23 cellular contexts compared by ENCODE assay signal in the genomic region with DNA sequence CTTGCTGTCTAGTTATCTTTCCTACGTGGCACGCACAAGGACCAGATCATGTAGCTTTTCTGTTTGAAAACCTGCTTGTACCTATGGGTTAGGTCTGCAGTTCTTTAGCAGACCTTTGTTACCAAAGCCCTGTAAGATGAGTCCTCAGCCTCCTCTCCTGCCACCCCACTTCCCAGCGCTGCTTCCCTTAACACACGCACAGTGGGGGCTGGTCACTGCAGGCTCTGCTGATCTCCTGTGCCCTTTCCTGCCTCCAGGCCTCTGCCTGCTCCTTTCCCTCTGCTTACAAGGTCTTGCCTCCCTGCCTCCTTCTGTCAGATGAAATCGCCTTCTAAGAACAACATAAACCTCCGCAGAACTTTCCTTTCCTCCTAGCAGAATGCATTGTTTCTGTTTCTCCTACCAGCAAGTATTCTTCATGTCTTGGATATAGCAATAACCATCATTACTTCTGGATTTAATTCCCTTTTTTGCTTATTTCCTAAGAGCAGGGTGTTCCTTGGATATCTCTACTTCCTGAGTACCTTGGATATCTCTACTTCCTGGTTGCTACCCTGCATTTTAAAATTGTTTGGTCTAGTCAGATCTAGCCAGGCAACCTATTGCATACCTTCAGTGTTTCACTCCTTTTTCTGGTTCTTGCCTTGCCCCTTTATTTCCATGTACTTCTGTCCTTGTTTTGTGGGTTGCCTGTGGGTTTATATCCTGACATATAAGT.
DNase-seq lines count a peak whose midpoint lies in the region; ATAC-seq, FAIRE-seq and TF ChIP-seq lines count a peak whose summit lies in the region.
"Had no signal": no experiment of that assay in that cellular context is flagged by ENCODE, and none has a peak within 500 bp of the region (broad histone marks: within the 10 kb centered on the region; RNA-seq: fewer than 3 reads in every experiment).

No MANE protein-coding gene starts in this region.

- H3K9me1 ChIP-seq in endothelial cell of umbilical vein (replicated peaks; ENCODE audit: control insufficient read depth, extremely low read depth, insufficient read depth, low read length), result no peaks in the 10 kb centered on the region

- H3K4me1 Mint-ChIP-seq in osteocyte (ENCODE audit: unreplicated experiment), result no peaks in the 10 kb centered on the region

- H3K4me1 ChIP-seq in DND-41 (ENCODE audit: insufficient read depth, low read length), result peaks cover 21% of the 10 kb centered on the region
- peaks cover 16% of the 10 kb centered on the region for H3K4me1 ChIP-seq in OCI-LY3 (ENCODE audit: low read length)
- H3K4me1 ChIP-seq in endothelial cell of umbilical vein (ENCODE audit: control insufficient read depth, extremely low read depth, insufficient read depth, low read length), result peaks cover 8% of the 10 kb centered on the region
- H3K4me1 ChIP-seq: breast epithelium, suprapubic skin, uterus had no signal

- H2AFZ ChIP-seq in DND-41 (ENCODE audit: low read depth, low read length) (no peak overlapping the region), OCI-LY3 (ENCODE audit: low read depth, low read length) (no peak overlapping the region), endothelial cell of umbilical vein (ENCODE audit: low read depth, low read length) (no peak overlapping the region)

- dilution Hi-C loops in endothelial cell of umbilical vein (cut with MboI; ENCODE audit: extremely low pct_ligation_motif_present, low sequenced_read_pairs), result no loop called here

- POLR2A ChIA-PET in endothelial cell of umbilical vein (lab: Charles Lee), result no interaction called here

- no TSS peak for BruUV-seq in endothelial cell of umbilical vein (replicated peaks; lab: Mats Ljungman, UMichigan)

- H3K27ac Mint-ChIP-seq in osteocyte (ENCODE audit: unreplicated experiment), result no peak overlapping the region

- H3K4me2 ChIP-seq in DND-41 (ENCODE audit: insufficient read depth, low read length), result peak overlapping the region; percentile 18; the same call in 1 of the 2 replicates
- 0 out of 2 replicates have a peak overlapping the region, but pooled peaks have one; percentile 20 for H3K4me2 ChIP-seq in OCI-LY3 (ENCODE audit: low read length)
- H3K4me2 ChIP-seq in endothelial cell of umbilical vein (ENCODE audit: insufficient read depth, low read length), result no peak overlapping the region
- H3K4me2 ChIP-seq: KMS-11 had no signal

- H4K20me1 ChIP-seq in DND-41 (ENCODE audit: insufficient read depth, low read length) (no peaks in the 10 kb centered on the region), OCI-LY3 (ENCODE audit: insufficient read depth, low read length) (no peaks in the 10 kb centered on the region), endothelial cell of umbilical vein (replicated peaks; ENCODE audit: control insufficient read depth, extremely low read depth, insufficient read depth, low read length) (no peaks in the 10 kb centered on the region)

- TF ChIP-seq CTCF in DND-41 (IDR thresholded peaks at IDR 0.05; ENCODE audit: borderline replicate concordance, extremely low read depth, low read length, poor library complexity, severe bottlenecking), result no peak
- TF ChIP-seq CTCF in OCI-LY3 (IDR thresholded peaks at IDR 0.05; ENCODE audit: low read depth, low read length), result no peak
- TF ChIP-seq CTCF in endothelial cell of umbilical vein (IDR thresholded peaks at IDR 0.05; ENCODE audit: extremely low read depth in 1 of 2, insufficient read depth in 1 of 2, low read depth in 1 of 2, low read length in 2 of 2), result no peak
- no peak for TF ChIP-seq CTCF in osteocyte (IDR thresholded peaks at IDR 0.05)

- no peaks in the 10 kb centered on the region for H3K27me3 Mint-ChIP-seq in osteocyte (ENCODE audit: unreplicated experiment)

- DNase-seq in DND-41 (no peak), endothelial cell of umbilical vein (ENCODE audit: low read depth, low spot score) (no peak), osteocyte (ENCODE audit: extremely low spot score, unreplicated experiment) (peak; percentile 56)
- DNase-seq: activated CD4-positive, alpha-beta T cell treated with anti-CD3 and anti-CD28 coated beads for 48 hours; activated CD8-positive, alpha-beta memory T cell treated with anti-CD3 and anti-CD28 coated beads, Interleukin-2, amount 50 U/mL, for 4 hours; activated effector memory CD4-positive, alpha-beta T cell treated with anti-CD3 and anti-CD28 coated beads, Interleukin-2, amount 50 U/mL, for 16 hours; glutamatergic neuron; kidney glomerular epithelial cell; natural killer cell; NCI-H187 treated with DMSO at 0.1 percent for 48 hours; NCI-H69; PC-3; SHP77; uterus had no signal

- H3K27ac ChIP-seq in DND-41 (ENCODE audit: low read length) (peak overlapping the region; percentile 74), OCI-LY3 (ENCODE audit: low read length) (no peak overlapping the region), endothelial cell of umbilical vein (ENCODE audit: insufficient read depth, low read depth, low read length) (no peak overlapping the region)
- H3K27ac ChIP-seq: breast epithelium, coronary artery, KMS-11, suprapubic skin, uterus had no signal

- H3K36me3 Mint-ChIP-seq in osteocyte (ENCODE audit: unreplicated experiment), result peaks cover 11% of the 10 kb centered on the region
- H3K36me3 Mint-ChIP-seq: natural killer cell had no signal

- CTCF ChIA-PET in endothelial cell of umbilical vein (lab: Charles Lee), result no interaction called here

- H3K36me3 ChIP-seq in DND-41 (ENCODE audit: insufficient read depth, low read length), result peaks cover 7% of the 10 kb centered on the region; the same call in 1 of the 2 replicates
- no peaks in the 10 kb centered on the region for H3K36me3 ChIP-seq in OCI-LY3 (replicated peaks; ENCODE audit: low read depth, low read length)
- no peaks in the 10 kb centered on the region for H3K36me3 ChIP-seq in endothelial cell of umbilical vein (ENCODE audit: control insufficient read depth in 2 of 2, extremely low read depth in 1 of 2, insufficient read depth in 2 of 2, low read length in 2 of 2)
- H3K36me3 ChIP-seq: breast epithelium, uterus had no signal

- TF ChIP-seq POLR2A in endothelial cell of umbilical vein (IDR thresholded peaks at IDR 0.05; ENCODE audit: low read depth, low read length), result no peak

- intact Hi-C loops in endothelial cell of umbilical vein (cut with micrococcal nuclease), result no loop called here

- ATAC-seq in DND-41 (ENCODE audit: insufficient read depth, low read depth) (peak; percentile 38; the same call in 2 of the 3 replicates), GM19351 (IDR thresholded peaks at IDR 0.05; ENCODE audit: unreplicated experiment) (no peak), GM18909 (IDR thresholded peaks at IDR 0.05; ENCODE audit: poor library complexity, unreplicated experiment) (no peak), HG02642 (IDR thresholded peaks at IDR 0.05; ENCODE audit: poor library complexity, unreplicated experiment) (no peak)
- ATAC-seq: natural killer cell, PC-3 had no signal

- H3K79me2 ChIP-seq in DND-41 (ENCODE audit: insufficient read depth, low read length) (no peaks in the 10 kb centered on the region), OCI-LY3 (ENCODE audit: low read length) (no peaks in the 10 kb centered on the region), endothelial cell of umbilical vein (ENCODE audit: control insufficient read depth, insufficient read depth, low read length) (no peaks in the 10 kb centered on the region)

- H3K9ac ChIP-seq in DND-41 (ENCODE audit: low read depth, low read length) (no peak overlapping the region), OCI-LY3 (ENCODE audit: low read length) (no peak overlapping the region), endothelial cell of umbilical vein (replicated peaks; ENCODE audit: extremely low read depth, insufficient read depth, low read length) (no peak overlapping the region)
- H3K9ac ChIP-seq: KMS-11 had no signal

- H3K4me3 Mint-ChIP-seq in osteocyte (ENCODE audit: unreplicated experiment), result no peak overlapping the region
- H3K4me3 Mint-ChIP-seq: natural killer cell had no signal

- H3K9me3 ChIP-seq in DND-41 (ENCODE audit: insufficient read depth, low read length, severe bottlenecking) (no peaks in the 10 kb centered on the region), OCI-LY3 (ENCODE audit: insufficient read depth, low read length) (no peaks in the 10 kb centered on the region), endothelial cell of umbilical vein (replicated peaks; ENCODE audit: control insufficient read depth, insufficient read depth, low read length) (no peaks in the 10 kb centered on the region)
- H3K9me3 ChIP-seq: breast epithelium, suprapubic skin, uterus had no signal

- H3K27me3 ChIP-seq in DND-41 (ENCODE audit: insufficient read depth, low read length, poor library complexity) (no peaks in the 10 kb centered on the region), OCI-LY3 (ENCODE audit: low read depth, low read length) (no peaks in the 10 kb centered on the region), endothelial cell of umbilical vein (ENCODE audit: control insufficient read depth in 2 of 2, insufficient read depth in 2 of 2, low read length in 2 of 2) (no peaks in the 10 kb centered on the region)
- H3K27me3 ChIP-seq: breast epithelium, suprapubic skin, uterus had no signal

- peak; percentile 18 for FAIRE-seq in endothelial cell of umbilical vein (lab: Jason Lieb, UNC)
- FAIRE-seq: endometrium had no signal

- no peaks in the 10 kb centered on the region for H3K9me3 Mint-ChIP-seq in osteocyte (ENCODE audit: unreplicated experiment)
- H3K9me3 Mint-ChIP-seq: natural killer cell had no signal

- H3K4me3 ChIP-seq in DND-41 (ENCODE audit: low read depth in 1 of 2, low read length in 2 of 2) (no peak overlapping the region), OCI-LY3 (ENCODE audit: low read length) (no peak overlapping the region), endothelial cell of umbilical vein (replicated peaks in 1 of 3; ENCODE audit: insufficient read depth in 1 of 3, low read depth in 1 of 3, low read length in 3 of 3) (no peak overlapping the region)
- H3K4me3 ChIP-seq: breast epithelium, coronary artery, suprapubic skin, uterus had no signal

TF ChIP-seq in endothelial cell of umbilical vein, 7 proteins besides CTCF, POLR2A, EP300 and RAD21:
- no peak for TF ChIP-seq MAX (IDR thresholded peaks at IDR 0.05; ENCODE audit: insufficient read depth, insufficient read length)
- TF ChIP-seq POLR2AphosphoS5 (IDR thresholded peaks at IDR 0.05; ENCODE audit: insufficient read depth, low read depth, low read length), result no peak
- no peak for TF ChIP-seq GATA2 (IDR thresholded peaks at IDR 0.05; ENCODE audit: insufficient read depth, insufficient read length, low read depth, low read length)
- no peak for TF ChIP-seq FOS (IDR thresholded peaks at IDR 0.05; ENCODE audit: borderline replicate concordance, insufficient read depth, low read length)
- no peak for TF ChIP-seq JUN (IDR thresholded peaks at IDR 0.05; ENCODE audit: borderline replicate concordance, insufficient read depth, insufficient read length, low read depth)
- no peak for TF ChIP-seq MYC (IDR thresholded peaks at IDR 0.05; ENCODE audit: low read depth, low read length)
- no peak for TF ChIP-seq EZH2 (IDR thresholded peaks at IDR 0.05; ENCODE audit: borderline replicate concordance, low read depth, low read length, severe bottlenecking)
TF ChIP-seq in endothelial cell of umbilical vein: peak in this region for 0.
